In the genomic region with DNA sequence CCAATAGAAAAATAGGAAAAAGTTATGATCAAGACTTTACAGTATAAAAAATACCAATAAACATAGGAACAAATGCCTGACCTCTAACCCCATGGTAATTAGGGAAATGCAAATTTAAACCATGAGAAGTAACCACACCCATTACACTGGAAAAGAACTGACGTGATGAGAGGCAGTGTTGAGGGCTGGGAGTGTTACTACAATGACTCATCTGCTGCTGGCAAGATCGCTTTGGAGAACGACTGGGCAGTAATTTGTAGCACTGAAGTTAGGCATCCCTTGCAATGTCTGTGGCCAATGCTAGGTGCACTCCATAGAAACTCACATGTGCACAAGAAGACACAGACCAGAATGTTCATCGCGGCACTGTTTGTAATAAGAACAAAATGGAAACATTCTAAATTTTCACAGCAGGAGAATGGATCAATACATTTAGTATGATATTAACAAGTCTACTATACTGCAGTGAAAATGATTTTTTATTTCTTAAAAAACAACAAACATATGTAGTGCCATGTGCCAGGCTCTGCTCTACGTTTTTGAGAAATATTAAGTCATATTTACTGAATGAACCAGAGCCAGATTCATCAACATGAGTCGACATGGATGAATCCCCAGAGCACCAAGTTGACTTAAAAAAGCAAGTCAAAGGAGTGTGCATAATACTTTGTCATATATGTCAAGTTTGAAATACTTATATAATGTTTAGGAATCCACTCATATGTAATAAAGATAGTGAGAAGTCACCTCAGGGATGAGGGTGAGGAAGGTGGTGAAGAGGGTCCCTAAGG, we compare ENCODE assay signal across 8 cellular contexts. TPM values are rescaled to one million over a fixed set of nuclear protein-coding genes. Genes with fewer than 3 reads are reported as not detected.
DNase-seq lines count a peak whose midpoint lies in the region; ATAC-seq and TF ChIP-seq lines count a peak whose summit lies in the region.

No MANE protein-coding gene starts in this region.

- in situ Hi-C loops in astrocyte of the cerebellum (cut with HindIII; ENCODE audit: low sequenced_read_pairs): no loop called here
- in situ Hi-C loops in GM13976 (cut with MboI; ENCODE audit: low sequenced_read_pairs, unreplicated experiment): loop anchor here (10.0 kb wide), 1 partner anchor 109 kb away; no protein-coding TSS in a partner anchor

- no peak overlapping the region for H3K4me3 ChIP-seq in MG63
- no peak overlapping the region for H3K4me3 ChIP-seq in astrocyte of the cerebellum (ENCODE audit: low read depth, low read length)

- TF ChIP-seq CTCF in astrocyte of the cerebellum (IDR thresholded peaks at IDR 0.05; ENCODE audit: low read depth, low read length, missing control alignments): no peak
- no peak for TF ChIP-seq CTCF in GM13976 (IDR thresholded peaks at IDR 0.05; ENCODE audit: borderline replicate concordance, control extremely low read depth, extremely low read depth, insufficient read depth, missing control alignments)

- peak; percentile 76 for DNase-seq in EH (ENCODE audit: low read depth)
- peak; percentile 81 for DNase-seq in MG63
- peak; percentile 32 for DNase-seq in astrocyte of the cerebellum (ENCODE audit: low read depth)
- DNase-seq in lung microvascular endothelial cell (ENCODE audit: low read depth in 2 of 2): peak; percentile 74 to 82
- DNase-seq in NK-92 treated with Interleukin-12 subunit alpha and Interleukin-12 subunit beta, amount 100 ng/mL, for 24 hours (lab: John Stamatoyannopoulos, UW): no peak
- no peak for DNase-seq in HuH-7 (ENCODE audit: low spot score)
- no peak for DNase-seq in GM13976 (ENCODE audit: low spot score)

- no peaks in the 10 kb centered on the region for H3K9me3 ChIP-seq in MG63

- ATAC-seq in HG02970 (IDR thresholded peaks at IDR 0.05; ENCODE audit: low FRiP score, unreplicated experiment): no peak

- H3K36me3 ChIP-seq in MG63: no peaks in the 10 kb centered on the region

- peaks cover 55% of the 10 kb centered on the region for H3K27me3 ChIP-seq in MG63

RNA-seq across cellular contexts. Expression of a gene that starts 37.6 kb away (rescaled TPM):
- total RNA-seq in MG63 (2014; rRNA removed; shearing (Covaris generic); ENCODE audit: low replicate concordance): 1.8 and 8.7 TPM in 2 replicates
- 0.22 and 0.60 TPM in 2 replicates for total RNA-seq in lung microvascular endothelial cell

Comparison
In these comparisons a context has a peak if more than half of its experiments do, and no peak if none do; other contexts are left out.
1. DNase-seq: peak in EH (single experiment), MG63 (single experiment), astrocyte of the cerebellum (single experiment) and lung microvascular endothelial cell (2 of 2); none in NK-92 treated with Interleukin-12 subunit alpha and Interleukin-12 subunit beta, amount 100 ng/mL, for 24 hours (single experiment), HuH-7 (single experiment) and GM13976 (single experiment).